8 cellular contexts compared by ENCODE assay signal in the genomic region with DNA sequence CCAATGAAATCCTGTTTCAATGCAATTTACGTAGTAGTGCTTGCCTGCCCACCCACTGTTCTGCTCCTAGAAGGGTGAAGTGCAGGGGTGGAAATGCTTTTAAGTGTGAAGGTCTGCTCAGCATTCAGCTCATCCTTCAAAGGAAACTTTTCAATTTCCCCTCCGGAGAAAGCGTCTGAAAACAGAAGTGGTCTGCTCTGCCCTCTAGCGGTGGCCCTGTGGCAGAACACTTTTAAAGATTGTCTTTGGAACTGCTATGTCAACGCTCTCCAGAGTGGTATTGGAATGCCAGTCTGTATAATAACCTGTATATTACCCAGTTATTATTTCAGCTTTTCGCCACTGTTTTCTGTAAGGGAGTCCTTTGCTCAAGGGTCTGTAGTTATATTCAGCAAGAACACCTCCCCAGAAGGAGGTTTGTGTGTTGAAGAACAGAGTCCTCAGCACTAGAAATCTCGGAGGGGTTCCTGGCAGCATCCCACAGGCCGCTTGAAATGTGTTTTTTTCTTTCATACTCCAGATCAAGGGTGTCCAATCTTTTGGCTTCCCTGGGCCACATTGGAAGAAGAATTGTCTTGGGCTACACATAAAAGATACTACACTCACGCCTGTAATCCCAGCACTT.
DNase-seq lines count a peak whose midpoint lies in the region; ATAC-seq and TF ChIP-seq lines count a peak whose summit lies in the region.

No MANE protein-coding gene starts in this region.

- H3K79me1 ChIP-seq in mesenchymal stem cell (replicated peaks; ENCODE audit: low read length, poor library complexity, severe bottlenecking): no peaks in the 10 kb centered on the region

- H3K27ac Mint-ChIP-seq in GM23338: no peak overlapping the region
- H3K27ac Mint-ChIP-seq in activated CD4-positive, alpha-beta T cell treated with anti-CD3 and anti-CD28 coated beads for 36 hours: no peak overlapping the region

- H3K9me2 ChIP-seq in DOHH2 (replicated peaks; ENCODE audit: control insufficient read depth, low read length) (no peaks in the 10 kb centered on the region), GM23338 (ENCODE audit: insufficient read depth) (no peaks in the 10 kb centered on the region)

- H3K14ac ChIP-seq in mesenchymal stem cell (ENCODE audit: low read length in 2 of 2): no peak overlapping the region

- no peak overlapping the region for H2BK15ac ChIP-seq in mesenchymal stem cell (ENCODE audit: low read depth, poor library complexity, severe bottlenecking)

- peak; percentile 79 for DNase-seq in GM23338 (ENCODE audit: low spot score)
- peak; percentile 33 for DNase-seq in NCI-H2029 treated with DMSO at 0.1 percent for 48 hours (lab: John Stamatoyannopoulos, UW)
- DNase-seq in activated CD4-positive, alpha-beta T cell treated with anti-CD3 and anti-CD28 coated beads for 36 hours: peak; percentile 71
- peak; percentile 65 for DNase-seq in dermis blood vessel endothelial cell
- peak; percentile 51 for DNase-seq in mesenchymal stem cell
- peak; percentile 66 for DNase-seq in stimulated activated CD8-positive, alpha-beta memory T cell treated with anti-CD3 and anti-CD28 coated beads, Interleukin-4, amount 100 ng/mL, for 48 hours

- no peak overlapping the region for H2BK5ac ChIP-seq in mesenchymal stem cell (ENCODE audit: low read depth, low read length, poor library complexity, severe bottlenecking)

- H3K27me3 Mint-ChIP-seq in GM23338 (ENCODE audit: insufficient read depth, low read depth, poor library complexity): peaks cover 9% of the 10 kb centered on the region
- peaks cover 11% of the 10 kb centered on the region for H3K27me3 Mint-ChIP-seq in activated CD4-positive, alpha-beta T cell treated with anti-CD3 and anti-CD28 coated beads for 36 hours

- peak overlapping the region in 1 of 2 experiments; percentile 22 for H3K18ac ChIP-seq in mesenchymal stem cell (ENCODE audit: low read depth in 1 of 2, low read length in 2 of 2)

- no peak overlapping the region for H3K4me3 Mint-ChIP-seq in GM23338
- H3K4me3 Mint-ChIP-seq in activated CD4-positive, alpha-beta T cell treated with anti-CD3 and anti-CD28 coated beads for 36 hours: no peak overlapping the region

- no peaks in the 10 kb centered on the region for H4K20me1 ChIP-seq in DOHH2 (ENCODE audit: control insufficient read depth, insufficient read depth, low read depth, low read length)
- H4K20me1 ChIP-seq in GM23338 (replicated peaks; ENCODE audit: insufficient read depth): no peaks in the 10 kb centered on the region

- CTCF ChIA-PET in activated CD4-positive, alpha-beta T cell treated with anti-CD3 and anti-CD28 coated beads for 36 hours (lab: Charles Lee): interaction anchor here (0.5 to 9.8 kb wide), 43 partner anchors 9 to 1193 kb away, joined by 3 to 148 read pairs (median 3); no protein-coding TSS in a partner anchor

- H3K23ac ChIP-seq in mesenchymal stem cell (ENCODE audit: low read length in 2 of 2): no peak overlapping the region

- no peaks in the 10 kb centered on the region for H3K9me3 Mint-ChIP-seq in GM23338
- H3K9me3 Mint-ChIP-seq in activated CD4-positive, alpha-beta T cell treated with anti-CD3 and anti-CD28 coated beads for 36 hours (ENCODE audit: low read depth): no peaks in the 10 kb centered on the region

- H3K4ac ChIP-seq in mesenchymal stem cell (ENCODE audit: low read depth in 1 of 2, low read length in 2 of 2): no peak overlapping the region

- H3K4me2 ChIP-seq in DOHH2 (ENCODE audit: low read length) (no peak overlapping the region), GM23338 (no peak overlapping the region), mesenchymal stem cell (ENCODE audit: low read length, poor library complexity, severe bottlenecking) (peak overlapping the region; percentile 10)

- no peaks in the 10 kb centered on the region for H3F3A ChIP-seq in DOHH2 (ENCODE audit: control insufficient read depth, insufficient read depth)
- H3F3A ChIP-seq in GM23338 (replicated peaks; ENCODE audit: low read depth): no peaks in the 10 kb centered on the region

- WGBS in mesenchymal stem cell: 41% methylated on average over 8 of the region's 9 CpGs

- H2BK120ac ChIP-seq in mesenchymal stem cell (ENCODE audit: low read depth, low read length): no peak overlapping the region

- H3K79me2 ChIP-seq in DOHH2 (ENCODE audit: control insufficient read depth, low read length) (no peaks in the 10 kb centered on the region), GM23338 (replicated peaks; ENCODE audit: insufficient read depth) (no peaks in the 10 kb centered on the region)

- H3K9me3 ChIP-seq in DOHH2 (ENCODE audit: control insufficient read depth, insufficient read depth, low read length) (no peaks in the 10 kb centered on the region), mesenchymal stem cell (ENCODE audit: control insufficient read depth, low read length) (no peaks in the 10 kb centered on the region)

- peaks cover 36% of the 10 kb centered on the region for H3K4me1 Mint-ChIP-seq in GM23338
- H3K4me1 Mint-ChIP-seq in activated CD4-positive, alpha-beta T cell treated with anti-CD3 and anti-CD28 coated beads for 36 hours: peaks cover 10% of the 10 kb centered on the region

- TF ChIP-seq CTCF in DOHH2 (IDR thresholded peaks at IDR 0.05; ENCODE audit: low read depth, low read length, poor library complexity, severe bottlenecking) (peak; percentile 91), GM23338 (conservative IDR thresholded peaks at IDR 0.05; ENCODE audit: low read depth in 2 of 2) (peak; percentile 81 to 94)

- no peak overlapping the region for H2AFZ ChIP-seq in GM23338
- no peak overlapping the region for H2AFZ ChIP-seq in mesenchymal stem cell (ENCODE audit: low read depth, low read length)

- no peak overlapping the region for H4K91ac ChIP-seq in mesenchymal stem cell (ENCODE audit: low read length)

- H4K8ac ChIP-seq in mesenchymal stem cell (ENCODE audit: low read length): no peak overlapping the region

- ATAC-seq in GM23338 (peak; percentile 58), HG02642 (IDR thresholded peaks at IDR 0.05; ENCODE audit: poor library complexity, unreplicated experiment) (no peak)
- ATAC-seq in activated CD4-positive, alpha-beta T cell treated with anti-CD3 and anti-CD28 coated beads for 36 hours: peak; percentile 70

- peak overlapping the region; percentile 42 for H3K9ac ChIP-seq in mesenchymal stem cell (ENCODE audit: low read length)

- H3K27ac ChIP-seq in DOHH2 (ENCODE audit: low read depth, low read length): no peak overlapping the region
- no peak overlapping the region for H3K27ac ChIP-seq in GM23338 (ENCODE audit: low read depth)
- no peak overlapping the region for H3K27ac ChIP-seq in mesenchymal stem cell (ENCODE audit: low read length, poor library complexity, severe bottlenecking)

- H3K36me3 ChIP-seq in DOHH2 (ENCODE audit: control insufficient read depth, low read length): no peaks in the 10 kb centered on the region
- no peaks in the 10 kb centered on the region for H3K36me3 ChIP-seq in GM23338 (ENCODE audit: insufficient read depth)
- no peaks in the 10 kb centered on the region for H3K36me3 ChIP-seq in mesenchymal stem cell (ENCODE audit: control insufficient read depth in 1 of 2, insufficient read depth in 2 of 2, low read depth in 1 of 2, low read length in 2 of 2)

- no peaks in the 10 kb centered on the region for H3K36me3 Mint-ChIP-seq in GM23338 (ENCODE audit: low read depth)
- H3K36me3 Mint-ChIP-seq in activated CD4-positive, alpha-beta T cell treated with anti-CD3 and anti-CD28 coated beads for 36 hours (ENCODE audit: low read depth): no peaks in the 10 kb centered on the region

- H3K4me3 ChIP-seq in DOHH2 (ENCODE audit: low read length) (no peak overlapping the region), GM23338 (no peak overlapping the region), mesenchymal stem cell (ENCODE audit: insufficient read depth in 1 of 2, low read depth in 1 of 2, low read length in 2 of 2) (peak overlapping the region in 1 of 2 experiments; percentile 52)

- intact Hi-C loops in activated CD4-positive, alpha-beta T cell treated with anti-CD3 and anti-CD28 coated beads for 36 hours (cut with DNase I, micrococcal nuclease): loop anchor here (1.0 to 5.0 kb wide), 6 partner anchors 76 to 556 kb away; no protein-coding TSS in a partner anchor

- H2BK12ac ChIP-seq in mesenchymal stem cell (ENCODE audit: low read length in 2 of 2): no peak overlapping the region

- peaks cover 4% of the 10 kb centered on the region for H3K27me3 ChIP-seq in DOHH2 (ENCODE audit: control insufficient read depth, low read length)
- no peaks in the 10 kb centered on the region for H3K27me3 ChIP-seq in GM23338 (ENCODE audit: insufficient read depth)
- H3K27me3 ChIP-seq in mesenchymal stem cell (ENCODE audit: control insufficient read depth in 1 of 2, insufficient read depth in 1 of 2, low read length in 2 of 2): peaks cover 0 to 6% of the 10 kb centered on the region in 2 experiments

- POLR2A ChIA-PET in activated CD4-positive, alpha-beta T cell treated with anti-CD3 and anti-CD28 coated beads for 36 hours (lab: Charles Lee): interaction anchor here (0.9 to 1.3 kb wide), 2 partner anchors 10 to 236 kb away, joined by 3 to 4 read pairs; no protein-coding TSS in a partner anchor

- H3K4me1 ChIP-seq in DOHH2 (ENCODE audit: control insufficient read depth, low read length) (no peaks in the 10 kb centered on the region), GM23338 (ENCODE audit: insufficient read depth) (peaks cover 19% of the 10 kb centered on the region), mesenchymal stem cell (ENCODE audit: control insufficient read depth, insufficient read depth, low read depth, low read length) (peaks cover 3% of the 10 kb centered on the region)

- H2AK5ac ChIP-seq in mesenchymal stem cell (ENCODE audit: low read length, severe bottlenecking): no peak overlapping the region

TF ChIP-seq in GM23338, 12 proteins besides CTCF, POLR2A, EP300 and RAD21 (continues in another document):
- no peak for TF ChIP-seq ZNF114 (CRISPR knock-in tag; IDR thresholded peaks at IDR 0.05)
- no peak for TF ChIP-seq EZH2 (IDR thresholded peaks at IDR 0.05; ENCODE audit: low read depth, unreplicated experiment)
- no peak for TF ChIP-seq EZH2phosphoT487 (IDR thresholded peaks at IDR 0.05; ENCODE audit: unreplicated experiment)
- no peak for TF ChIP-seq NANOG (IDR thresholded peaks at IDR 0.05; ENCODE audit: borderline replicate concordance)
- TF ChIP-seq STAT1 (IDR thresholded peaks at IDR 0.05; ENCODE audit: unreplicated experiment): no peak
- TF ChIP-seq CREB1 (CRISPR knock-in tag; IDR thresholded peaks at IDR 0.05; ENCODE audit: low read depth): no peak
- TF ChIP-seq ZNF331 (CRISPR knock-in tag; IDR thresholded peaks at IDR 0.05; ENCODE audit: low read depth): no peak
- TF ChIP-seq JUNB (IDR thresholded peaks at IDR 0.05; ENCODE audit: unreplicated experiment): no peak
- TF ChIP-seq POLR2AphosphoS5 (IDR thresholded peaks at IDR 0.05; ENCODE audit: low read depth): no peak
